ENCODE assay signal across 1 cellular context in genomic region chr15:45143946-45144345, GRCh38.
TF ChIP-seq lines count a peak whose summit lies in the region.

No MANE protein-coding gene starts in this region.

TF ChIP-seq in IMR-90, 13 proteins besides CTCF, POLR2A, EP300 and RAD21:
- TF ChIP-seq SMC3 (IDR thresholded peaks at IDR 0.05; ENCODE audit: low read depth, low read length), result no peak
- no peak for TF ChIP-seq MAFK (IDR thresholded peaks at IDR 0.05; ENCODE audit: low read depth, low read length)
- no peak for TF ChIP-seq RCOR1 (IDR thresholded peaks at IDR 0.05; ENCODE audit: insufficient replicate concordance, low read length)
- TF ChIP-seq, protein P1, sequence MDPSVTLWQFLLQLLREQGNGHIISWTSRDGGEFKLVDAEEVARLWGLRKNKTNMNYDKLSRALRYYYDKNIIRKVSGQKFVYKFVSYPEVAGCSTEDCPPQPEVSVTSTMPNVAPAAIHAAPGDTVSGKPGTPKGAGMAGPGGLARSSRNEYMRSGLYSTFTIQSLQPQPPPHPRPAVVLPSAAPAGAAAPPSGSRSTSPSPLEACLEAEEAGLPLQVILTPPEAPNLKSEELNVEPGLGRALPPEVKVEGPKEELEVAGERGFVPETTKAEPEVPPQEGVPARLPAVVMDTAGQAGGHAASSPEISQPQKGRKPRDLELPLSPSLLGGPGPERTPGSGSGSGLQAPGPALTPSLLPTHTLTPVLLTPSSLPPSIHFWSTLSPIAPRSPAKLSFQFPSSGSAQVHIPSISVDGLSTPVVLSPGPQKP (IDR thresholded peaks at IDR 0.05; ENCODE audit: borderline replicate concordance, low read depth, low read length), result no peak
- TF ChIP-seq FOS (IDR thresholded peaks at IDR 0.05; ENCODE audit: low read depth, low read length), result no peak
- TF ChIP-seq NFE2L2 (IDR thresholded peaks at IDR 0.05; ENCODE audit: low read depth, low read length), result no peak
- TF ChIP-seq USF2 (IDR thresholded peaks at IDR 0.05; ENCODE audit: low read depth, low read length), result no peak
- no peak for TF ChIP-seq CHD1 (IDR thresholded peaks at IDR 0.05; ENCODE audit: low read depth, low read length)
- TF ChIP-seq MXI1 (IDR thresholded peaks at IDR 0.05; ENCODE audit: borderline replicate concordance, low read depth, low read length), result no peak
- TF ChIP-seq CEBPB (IDR thresholded peaks at IDR 0.05; ENCODE audit: low read depth, low read length), result no peak
- no peak for TF ChIP-seq RFX5 (IDR thresholded peaks at IDR 0.05; ENCODE audit: low read depth, low read length)
